In the genomic region with DNA sequence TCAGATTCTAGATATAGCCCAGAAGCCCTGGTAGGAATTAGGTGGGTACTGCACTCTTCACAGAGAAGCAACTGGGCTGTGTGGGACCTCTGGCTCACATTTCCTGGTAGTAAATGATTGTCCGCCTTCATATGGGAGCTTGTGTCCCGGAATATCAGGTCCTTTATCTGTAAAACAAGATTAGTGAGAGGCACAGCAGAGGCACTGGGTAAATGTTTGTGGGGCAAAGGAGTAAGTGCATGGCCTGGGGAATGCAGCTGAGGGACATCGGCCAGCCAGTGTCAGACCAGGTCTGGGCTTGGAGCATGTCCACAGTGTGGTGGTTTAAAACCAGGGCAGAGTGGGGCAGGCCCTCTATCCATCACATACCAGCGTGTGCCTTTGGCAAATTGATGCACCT, we compare ENCODE assay signal across 20 cellular contexts.
DNase-seq lines count a peak whose midpoint lies in the region; ATAC-seq, FAIRE-seq and TF ChIP-seq lines count a peak whose summit lies in the region.
"Had no signal": no experiment of that assay in that cellular context is flagged by ENCODE, and none has a peak within 500 bp of the region (broad histone marks: within the 10 kb centered on the region; RNA-seq: fewer than 3 reads in every experiment).

No MANE protein-coding gene starts in this region.

- H3K9me3 ChIP-seq in endodermal cell (ENCODE audit: control insufficient read depth, low read length) (no peaks in the 10 kb centered on the region), HepG2 (ENCODE audit: low read length) (no peaks in the 10 kb centered on the region)
- H3K9me3 ChIP-seq in CD8-positive, alpha-beta memory T cell (ENCODE audit: low read length) = no peaks in the 10 kb centered on the region

- no TSS peak for BruUV-seq in HepG2 (replicated peaks; lab: Mats Ljungman, UMichigan)

- H3K36me3 Mint-ChIP-seq in endodermal cell (ENCODE audit: low read depth) (no peaks in the 10 kb centered on the region), progenitor cell of endocrine pancreas (ENCODE audit: insufficient read depth) (no peaks in the 10 kb centered on the region)
- no peaks in the 10 kb centered on the region for H3K36me3 Mint-ChIP-seq in CD8-positive, alpha-beta memory T cell

- TF ChIP-seq EP300 in HepG2 (IDR thresholded peaks at IDR 0.05; ENCODE audit: low read depth in 2 of 2, low read length in 2 of 2) (peak in 1 of 2 experiments; percentile 18; a peak in 1 of 4 replicates), HepG2 (CRISPR knock-in tag; IDR thresholded peaks at IDR 0.05; ENCODE audit: borderline replicate concordance) (no peak)

- H3K9ac ChIP-seq in endodermal cell (ENCODE audit: extremely low read depth, low read length, poor library complexity, severe bottlenecking) = no peak overlapping the region
- no peak overlapping the region for H3K9ac ChIP-seq in HepG2 (ENCODE audit: insufficient read depth, low read depth, low read length)
- H3K9ac ChIP-seq: KMS-11 had no signal

- intact Hi-C loops in HepG2 (cut with micrococcal nuclease; ENCODE audit: unreplicated experiment) = no loop called here

- H3K27me3 ChIP-seq in endodermal cell (ENCODE audit: control insufficient read depth, insufficient read depth, low read length, poor library complexity, severe bottlenecking) = peaks cover 49% of the 10 kb centered on the region
- peaks cover 0 to 2% of the 10 kb centered on the region in 2 experiments; a peak in 1 of 5 replicates for H3K27me3 ChIP-seq in HepG2 (ENCODE audit: control insufficient read depth in 1 of 2, insufficient read depth in 2 of 2, low read length in 2 of 2)
- H3K27me3 ChIP-seq in CD8-positive, alpha-beta memory T cell (ENCODE audit: insufficient read depth, low read length, poor library complexity, severe bottlenecking) = no peaks in the 10 kb centered on the region

- peaks cover 27% of the 10 kb centered on the region for H3K4me1 Mint-ChIP-seq in endodermal cell
- peaks cover 40% of the 10 kb centered on the region for H3K4me1 Mint-ChIP-seq in progenitor cell of endocrine pancreas (ENCODE audit: low read depth)
- peaks cover 2 to 14% (median 8%) of the 10 kb centered on the region in 3 donors for H3K4me1 Mint-ChIP-seq in CD8-positive, alpha-beta memory T cell

- WGBS in endodermal cell (ENCODE audit: insufficient coverage in 1 of 2, insufficient read length in 1 of 2), 2 experiments = 74 to 75% methylated on average over 4 of the region's 4 CpGs
- WGBS in HepG2 (ENCODE audit: low lambda C conversion rate) = 0% methylated on average over 4 of the region's 4 CpGs

- TF ChIP-seq POLR2A in HepG2 (IDR thresholded peaks at IDR 0.05; ENCODE audit: insufficient read depth in 1 of 2, low read depth in 2 of 2, low read length in 2 of 2) = no peak

- no peak for TF ChIP-seq CTCF in endodermal cell (conservative IDR thresholded peaks at IDR 0.05)
- no peak for TF ChIP-seq CTCF in HepG2 (CRISPR knock-in tag; IDR thresholded peaks at IDR 0.05)
- TF ChIP-seq CTCF in progenitor cell of endocrine pancreas (IDR thresholded peaks at IDR 0.05; ENCODE audit: unreplicated experiment) = no peak

- no peaks in the 10 kb centered on the region for H3K79me2 ChIP-seq in HepG2 (ENCODE audit: insufficient read depth, low read length)

- POLR2A ChIA-PET in HepG2 (lab: Yijun Ruan, JAX) = interaction anchor here (1.3 to 1.7 kb wide), 3 partner anchors 9 to 228 kb away, joined by 4 read pairs; no protein-coding TSS in a partner anchor
- POLR2A ChIA-PET in CD8-positive, alpha-beta memory T cell (lab: Charles Lee) = no interaction called here

- H3K4me3 ChIP-seq in endodermal cell (ENCODE audit: low read length) (no peak overlapping the region), HepG2 (replicated peaks in 1 of 3; ENCODE audit: insufficient read depth in 1 of 3, low read depth in 2 of 3, low read length in 3 of 3) (peak overlapping the region in 1 of 3 experiments; percentile 42; a peak in 1 of 6 replicates)
- H3K4me3 ChIP-seq in CD8-positive, alpha-beta memory T cell (ENCODE audit: low read length) = no peak overlapping the region
- H3K4me3 ChIP-seq: GM12878 had no signal

- H4K20me1 ChIP-seq in HepG2 (ENCODE audit: insufficient read depth, low read length) = no peaks in the 10 kb centered on the region

- no peak for TF ChIP-seq RAD21 in HepG2 (CRISPR knock-in tag; IDR thresholded peaks at IDR 0.05)

- no peak overlapping the region for H2AFZ ChIP-seq in HepG2 (ENCODE audit: low read length)

- H3K9me3 Mint-ChIP-seq in endodermal cell = no peaks in the 10 kb centered on the region
- H3K9me3 Mint-ChIP-seq in progenitor cell of endocrine pancreas (ENCODE audit: low read depth) = no peaks in the 10 kb centered on the region
- H3K9me3 Mint-ChIP-seq in CD8-positive, alpha-beta memory T cell = no peaks in the 10 kb centered on the region
- H3K9me3 Mint-ChIP-seq: activated T-cell treated with anti-CD3 and anti-CD28 coated beads, Interleukin-2, amount 50 U/mL, for 4 hours; CD4-positive, alpha-beta T cell had no signal

- FAIRE-seq in HepG2 (lab: Jason Lieb, UNC) = peak; percentile 49
- FAIRE-seq: endometrium, GM12878 had no signal

- CTCF ChIA-PET in HepG2 (lab: Yijun Ruan, JAX; ENCODE audit: low intra/inter-chr PET ratio, low total read pairs) = no interaction called here
- CTCF ChIA-PET in CD8-positive, alpha-beta memory T cell (lab: Charles Lee) = no interaction called here

- ATAC-seq in HepG2 (peak; percentile 78), HG02610 (IDR thresholded peaks at IDR 0.05; ENCODE audit: unreplicated experiment) (no peak), HG03045 (IDR thresholded peaks at IDR 0.05; ENCODE audit: unreplicated experiment) (no peak)
- ATAC-seq: activated T-cell treated with anti-CD3 and anti-CD28 coated beads, Interleukin-2, amount 50 U/mL, for 4 hours; GM12878 had no signal

- peak overlapping the region; percentile 10 for H3K4me3 Mint-ChIP-seq in endodermal cell
- no peak overlapping the region for H3K4me3 Mint-ChIP-seq in progenitor cell of endocrine pancreas (ENCODE audit: low read depth)
- no peak overlapping the region for H3K4me3 Mint-ChIP-seq in CD8-positive, alpha-beta memory T cell
- H3K4me3 Mint-ChIP-seq: activated T-cell treated with anti-CD3 and anti-CD28 coated beads, Interleukin-2, amount 50 U/mL, for 4 hours; CD4-positive, alpha-beta T cell had no signal

- DNase-seq in ELF-1 (ENCODE audit: low read depth, low spot score) = peak; percentile 53
- no peak for DNase-seq in endodermal cell
- peak; percentile 75 for DNase-seq in HepG2 (ENCODE audit: low spot score)
- DNase-seq in progenitor cell of endocrine pancreas (ENCODE audit: low spot score, unreplicated experiment) = no peak
- no peak for DNase-seq in CD8-positive, alpha-beta memory T cell
- no peak for DNase-seq in activated T-cell treated with anti-CD3 and anti-CD28 coated beads, Interleukin-2, amount 50 U/mL, for 48 hours
- DNase-seq: ACHN; activated CD4-positive, CD25-positive, alpha-beta regulatory T cell treated with anti-CD3 and anti-CD28 coated beads, Interleukin-2, amount 50 U/mL, for 72 hours; activated naive CD4-positive, alpha-beta T cell treated with Interleukin-2 at 50 U/mL for 16 hours; activated T-cell treated with anti-CD3 and anti-CD28 coated beads, Interleukin-2, amount 50 U/mL, for 4 hours; CD4-positive, alpha-beta T cell; NCI-H1694; NCI-H2171 treated with DMSO at 0.1 percent for 48 hours; nucleus accumbens; SW 1271 had no signal

- no peaks in the 10 kb centered on the region for H3K36me3 ChIP-seq in endodermal cell (ENCODE audit: control insufficient read depth, insufficient read depth, low read length)
- H3K36me3 ChIP-seq in HepG2 (replicated peaks in 1 of 2; ENCODE audit: control insufficient read depth in 1 of 2, insufficient read depth in 2 of 2, low read length in 2 of 2) = no peaks in the 10 kb centered on the region
- no peaks in the 10 kb centered on the region for H3K36me3 ChIP-seq in CD8-positive, alpha-beta memory T cell (ENCODE audit: insufficient read depth, low read length)

- H3K4me1 ChIP-seq in endodermal cell (ENCODE audit: control insufficient read depth, insufficient read depth, low read length) = peaks cover 17% of the 10 kb centered on the region
- peaks cover 58% of the 10 kb centered on the region for H3K4me1 ChIP-seq in HepG2 (ENCODE audit: insufficient read depth, low read length)
- peaks cover 12% of the 10 kb centered on the region for H3K4me1 ChIP-seq in CD8-positive, alpha-beta memory T cell (ENCODE audit: insufficient read depth, low read length)

- in situ Hi-C loops in HepG2 (cut with HindIII; ENCODE audit: extremely low pct_ligation_motif_present, low pct_unique_long_range_greater_than_20kb) = no loop called here

- H3K27me3 Mint-ChIP-seq in endodermal cell (ENCODE audit: insufficient read depth) = peaks cover 53% of the 10 kb centered on the region
- H3K27me3 Mint-ChIP-seq in progenitor cell of endocrine pancreas = no peaks in the 10 kb centered on the region
- H3K27me3 Mint-ChIP-seq in CD8-positive, alpha-beta memory T cell = peaks cover 18% of the 10 kb centered on the region in 2 donors

- peak overlapping the region; percentile 61 for H3K4me2 ChIP-seq in HepG2 (ENCODE audit: low read depth, low read length)
- H3K4me2 ChIP-seq: KMS-11 had no signal

- H3K27ac ChIP-seq in endodermal cell (ENCODE audit: low read depth, low read length) (no peak overlapping the region), HepG2 (ENCODE audit: extremely low read length, insufficient read depth, low read length) (peak overlapping the region; percentile 37)
- H3K27ac ChIP-seq in CD8-positive, alpha-beta memory T cell (ENCODE audit: low read depth, low read length) = no peak overlapping the region
- H3K27ac ChIP-seq: KMS-11 had no signal

- H3K27ac Mint-ChIP-seq in endodermal cell (no peak overlapping the region), progenitor cell of endocrine pancreas (peak overlapping the region; percentile 42)
- no peak overlapping the region for H3K27ac Mint-ChIP-seq in CD8-positive, alpha-beta memory T cell
- H3K27ac Mint-ChIP-seq: CD4-positive, alpha-beta T cell had no signal

TF ChIP-seq in HepG2, 621 proteins besides CTCF, POLR2A, EP300 and RAD21 (continues in another document):
- TF ChIP-seq TCF7L2 (IDR thresholded peaks at IDR 0.05; ENCODE audit: low read depth, low read length) (no peak), ARNT (IDR thresholded peaks at IDR 0.05) (no peak)

Comparison
In these comparisons a context has a peak if more than half of its experiments do, and no peak if none do; other contexts are left out.
1. DNase-seq: peak in ELF-1 (single experiment) and HepG2 (single experiment); none in endodermal cell (single experiment), progenitor cell of endocrine pancreas (single experiment), CD8-positive, alpha-beta memory T cell (0 of 5) and activated T-cell treated with anti-CD3 and anti-CD28 coated beads, Interleukin-2, amount 50 U/mL, for 48 hours (0 of 2).